In genomic region chr7:143240323-143241168, GRCh38 we compare ENCODE assay signal across 9 cellular contexts. TPM values are rescaled to one million over a fixed set of nuclear protein-coding genes. Genes with fewer than 3 reads are reported as not detected.
DNase-seq lines count a peak whose midpoint lies in the region; ATAC-seq, FAIRE-seq and TF ChIP-seq lines count a peak whose summit lies in the region.
"Had no signal": no experiment of that assay in that cellular context is flagged by ENCODE, and none has a peak within 500 bp of the region (broad histone marks: within the 10 kb centered on the region; RNA-seq: fewer than 3 reads in every experiment).

No MANE protein-coding gene starts in this region.

- H3K27me3 ChIP-seq in CD8-positive, alpha-beta T cell (ENCODE audit: insufficient read depth, low read length) = no peaks in the 10 kb centered on the region
- no peaks in the 10 kb centered on the region for H3K27me3 ChIP-seq in mucosa of rectum (ENCODE audit: control insufficient read depth in 2 of 2, insufficient read depth in 2 of 2, low read length in 2 of 2)

- peaks cover 18% of the 10 kb centered on the region for H3K9me3 Mint-ChIP-seq in CD8-positive, alpha-beta T cell
- peaks cover 20% of the 10 kb centered on the region for H3K9me3 Mint-ChIP-seq in activated CD4-positive, alpha-beta memory T cell treated with anti-CD3 and anti-CD28 coated beads, Interleukin-2, amount 10 ng/mL, durations not matched to agents 7 days and 5 days

- no peaks in the 10 kb centered on the region for H3K36me3 ChIP-seq in CD8-positive, alpha-beta T cell (ENCODE audit: insufficient read depth, low read length)
- H3K36me3 ChIP-seq in mucosa of rectum (ENCODE audit: control insufficient read depth in 2 of 2, insufficient read depth in 2 of 2, low read length in 2 of 2) = no peaks in the 10 kb centered on the region

- peaks cover 18% of the 10 kb centered on the region for H3K4me1 ChIP-seq in CD8-positive, alpha-beta T cell (ENCODE audit: insufficient read depth, low read length)
- peaks cover 17 to 23% of the 10 kb centered on the region in 2 donors for H3K4me1 ChIP-seq in mucosa of rectum (ENCODE audit: control insufficient read depth in 2 of 2, insufficient read depth in 2 of 2, low read length in 2 of 2)

- peak; percentile 48 to 80 (median 71) for DNase-seq in CD8-positive, alpha-beta T cell
- peak; percentile 55 for DNase-seq in NCI-H774 (lab: John Stamatoyannopoulos, UW)
- peak; percentile 77 for DNase-seq in activated CD4-positive, alpha-beta memory T cell treated with anti-CD3 and anti-CD28 coated beads, Interleukin-2, amount 10 ng/mL, durations not matched to agents 7 days and 5 days
- DNase-seq in stimulated activated CD8-positive, alpha-beta memory T cell treated with anti-CD3 and anti-CD28 coated beads, Interleukin-4, amount 100 ng/mL, for 48 hours = peak; percentile 73

- FAIRE-seq in endometrium (lab: Jason Lieb, UNC) = peak; percentile 66

- no peak overlapping the region for H3K27ac ChIP-seq in CD8-positive, alpha-beta T cell (ENCODE audit: low read depth, low read length)
- peak overlapping the region; percentile 31 to 45 for H3K27ac ChIP-seq in mucosa of rectum (ENCODE audit: low read depth in 2 of 2, low read length in 2 of 2)

- POLR2A ChIA-PET in CD8-positive, alpha-beta T cell (lab: Charles Lee) = interaction anchor here (0.7 to 2.3 kb wide), 17 partner anchors 11 to 452 kb away, joined by 3 to 15 read pairs (median 5); partner anchors contain the start of genes CASP2 and GSTK1
- POLR2A ChIA-PET in activated CD4-positive, alpha-beta memory T cell treated with anti-CD3 and anti-CD28 coated beads, Interleukin-2, amount 10 ng/mL, durations not matched to agents 7 days and 5 days (lab: Charles Lee) = interaction anchor here (0.8 to 3.0 kb wide), 19 partner anchors 11 to 176 kb away, joined by 3 to 31 read pairs (median 6); partner anchors contain the start of genes CASP2, GSTK1 and ZYX

- ATAC-seq in CD8-positive, alpha-beta T cell = peak; percentile 99
- peak; percentile 95 for ATAC-seq in GM19372 (IDR thresholded peaks at IDR 0.05; ENCODE audit: low read depth, unreplicated experiment)
- ATAC-seq in HG03460 (IDR thresholded peaks at IDR 0.05; ENCODE audit: unreplicated experiment) = peak; percentile 91

- H3K9me3 ChIP-seq in CD8-positive, alpha-beta T cell (ENCODE audit: low read length) = no peaks in the 10 kb centered on the region
- H3K9me3 ChIP-seq in mucosa of rectum (ENCODE audit: control insufficient read depth in 2 of 2, low read length in 2 of 2) = peaks cover 5 to 7% of the 10 kb centered on the region in 2 donors

- peaks cover 25% of the 10 kb centered on the region for H3K4me1 Mint-ChIP-seq in CD8-positive, alpha-beta T cell (ENCODE audit: low read depth)
- peaks cover 52% of the 10 kb centered on the region for H3K4me1 Mint-ChIP-seq in activated CD4-positive, alpha-beta memory T cell treated with anti-CD3 and anti-CD28 coated beads, Interleukin-2, amount 10 ng/mL, durations not matched to agents 7 days and 5 days

- intact Hi-C loops in CD8-positive, alpha-beta T cell (cut with DNase I, micrococcal nuclease) = loop anchor here (1.0 to 10.0 kb wide), 13 partner anchors 10 to 884 kb away; partner anchors contain the start of genes CASP2 (in 1 of the 2), EPHA1 (in 1 of the 2), GSTK1 (in 1 of the 2) and OR2A14 (in 1 of the 2)

- H3K4me3 Mint-ChIP-seq in CD8-positive, alpha-beta T cell = no peak overlapping the region
- H3K4me3 Mint-ChIP-seq in activated CD4-positive, alpha-beta memory T cell treated with anti-CD3 and anti-CD28 coated beads, Interleukin-2, amount 10 ng/mL, durations not matched to agents 7 days and 5 days = no peak overlapping the region
- H3K4me3 Mint-ChIP-seq: activated naive CD4-positive, alpha-beta T cell treated with anti-CD3 and anti-CD28 coated beads, Interleukin-2, amount 50 U/mL, for 24 hours had no signal

- no peak overlapping the region for H3K9ac ChIP-seq in mucosa of rectum (ENCODE audit: low read depth in 1 of 2, low read length in 2 of 2)

- peaks cover 4% of the 10 kb centered on the region for H3K36me3 Mint-ChIP-seq in CD8-positive, alpha-beta T cell
- H3K36me3 Mint-ChIP-seq in activated CD4-positive, alpha-beta memory T cell treated with anti-CD3 and anti-CD28 coated beads, Interleukin-2, amount 10 ng/mL, durations not matched to agents 7 days and 5 days (ENCODE audit: low read depth) = peaks cover 31% of the 10 kb centered on the region

- H3K4me3 ChIP-seq in CD8-positive, alpha-beta T cell (ENCODE audit: low read depth, low read length) = no peak overlapping the region
- H3K4me3 ChIP-seq in mucosa of rectum (ENCODE audit: low read length in 2 of 2) = no peak overlapping the region

- no peak overlapping the region for H3K27ac Mint-ChIP-seq in CD8-positive, alpha-beta T cell
- peak overlapping the region; percentile 33 for H3K27ac Mint-ChIP-seq in activated CD4-positive, alpha-beta memory T cell treated with anti-CD3 and anti-CD28 coated beads, Interleukin-2, amount 10 ng/mL, durations not matched to agents 7 days and 5 days
- H3K27ac Mint-ChIP-seq: activated naive CD4-positive, alpha-beta T cell treated with anti-CD3 and anti-CD28 coated beads, Interleukin-2, amount 50 U/mL, for 24 hours had no signal

- CTCF ChIA-PET in CD8-positive, alpha-beta T cell (lab: Charles Lee) = interaction anchor here (0.7 to 6.9 kb wide), 62 partner anchors 9 to 735 kb away, joined by 3 to 180 read pairs (median 5); partner anchors contain the start of genes CASP2, CLCN1, EPHA1 and FAM131B
- CTCF ChIA-PET in activated CD4-positive, alpha-beta memory T cell treated with anti-CD3 and anti-CD28 coated beads, Interleukin-2, amount 10 ng/mL, durations not matched to agents 7 days and 5 days (lab: Charles Lee) = interaction anchor here (0.6 to 7.6 kb wide), 46 partner anchors 9 to 855 kb away, joined by 3 to 250 read pairs (median 6); partner anchors contain the start of genes CASP2, CLCN1, EPHA1 and EPHB6

- H3K27me3 Mint-ChIP-seq in CD8-positive, alpha-beta T cell (ENCODE audit: low read depth) = peaks cover 4% of the 10 kb centered on the region
- H3K27me3 Mint-ChIP-seq in activated CD4-positive, alpha-beta memory T cell treated with anti-CD3 and anti-CD28 coated beads, Interleukin-2, amount 10 ng/mL, durations not matched to agents 7 days and 5 days = peaks cover 16% of the 10 kb centered on the region

- peak; percentile 97 for TF ChIP-seq CTCF in CD8-positive, alpha-beta T cell (IDR thresholded peaks at IDR 0.05)

RNA-seq across cellular contexts. Expression of gene TAS2R40, which starts 18.7 kb away (rescaled TPM):
- not detected for total RNA-seq in CD8-positive, alpha-beta T cell
- not detected for total RNA-seq in activated CD4-positive, alpha-beta memory T cell treated with anti-CD3 and anti-CD28 coated beads, Interleukin-2, amount 10 ng/mL, durations not matched to agents 7 days and 5 days

RNA-seq across cellular contexts. Expression of gene GSTK1, which starts 22.7 kb away (rescaled TPM):
- 100 to 1,000 TPM; 200 to 208 TPM for total RNA-seq in CD8-positive, alpha-beta T cell
- total RNA-seq in activated CD4-positive, alpha-beta memory T cell treated with anti-CD3 and anti-CD28 coated beads, Interleukin-2, amount 10 ng/mL, durations not matched to agents 7 days and 5 days = 100 to 1,000 TPM; 502 to 518 TPM

RNA-seq across cellular contexts. Expression of gene TMEM139, which starts 44.2 kb away (rescaled TPM):
- under 1 TPM in 1 of 2 experiments, not detected in 1; 0.24 TPM for total RNA-seq in CD8-positive, alpha-beta T cell
- total RNA-seq in activated CD4-positive, alpha-beta memory T cell treated with anti-CD3 and anti-CD28 coated beads, Interleukin-2, amount 10 ng/mL, durations not matched to agents 7 days and 5 days = under 1 TPM; 0.48 to 0.73 TPM

RNA-seq across cellular contexts. Expression of gene CASP2, which starts 47.6 kb away (rescaled TPM):
- total RNA-seq in CD8-positive, alpha-beta T cell = 10 to 100 TPM; 16.0 to 19.1 TPM
- 100 to 1,000 TPM; 117 to 122 TPM for total RNA-seq in activated CD4-positive, alpha-beta memory T cell treated with anti-CD3 and anti-CD28 coated beads, Interleukin-2, amount 10 ng/mL, durations not matched to agents 7 days and 5 days

RNA-seq across cellular contexts. Expression of gene TAS2R39, which starts 57.3 kb away (rescaled TPM):
- total RNA-seq in CD8-positive, alpha-beta T cell = not detected
- not detected for total RNA-seq in activated CD4-positive, alpha-beta memory T cell treated with anti-CD3 and anti-CD28 coated beads, Interleukin-2, amount 10 ng/mL, durations not matched to agents 7 days and 5 days
